In the genomic region with DNA sequence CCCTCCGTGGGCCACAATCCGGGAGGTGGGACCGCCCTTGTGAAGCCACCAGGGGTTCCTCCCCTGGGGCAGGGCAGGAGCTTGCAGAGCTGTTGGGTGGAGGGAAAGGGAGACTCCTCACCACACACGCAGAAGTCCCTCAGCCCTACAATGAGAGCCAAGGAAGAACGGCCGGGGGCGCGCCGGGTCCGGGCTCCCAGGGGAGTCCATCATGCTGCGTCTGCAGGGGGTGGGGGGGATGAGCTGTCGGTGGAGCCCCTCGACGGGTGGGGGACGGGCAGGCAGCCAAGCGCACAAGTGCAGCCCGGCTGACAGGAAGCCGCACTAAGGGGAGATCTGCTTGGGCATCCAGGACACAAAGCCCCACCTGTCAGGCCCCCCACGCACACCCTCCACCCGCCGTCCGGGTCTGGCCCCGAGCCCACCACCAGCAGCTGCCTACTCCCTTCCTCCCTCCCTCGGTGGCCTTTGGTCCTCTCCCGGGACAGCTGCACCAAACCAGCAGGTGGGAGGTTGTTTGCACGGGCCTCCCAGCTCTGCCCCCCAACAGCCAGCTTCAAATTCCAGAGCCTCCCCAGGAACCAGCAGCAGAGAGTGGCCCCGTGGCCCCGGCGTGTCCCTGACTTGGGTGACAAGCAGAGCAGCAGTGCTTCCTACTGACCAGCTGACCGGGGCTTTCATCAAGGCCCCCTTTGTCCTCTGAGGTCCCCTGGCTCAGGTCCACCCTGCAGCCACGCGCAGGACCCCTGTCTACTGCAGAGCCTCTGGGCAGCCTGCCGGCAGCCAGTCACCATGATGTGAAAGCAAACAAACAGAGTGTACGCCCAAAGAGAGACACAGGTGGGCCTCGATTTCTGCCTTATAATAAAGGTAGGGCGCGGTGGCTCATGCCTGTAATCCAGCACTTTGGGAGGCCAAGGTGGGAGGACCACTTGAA, we compare ENCODE assay signal across 9 cellular contexts. TPM values are rescaled to one million over a fixed set of nuclear protein-coding genes. Genes with fewer than 3 reads are reported as not detected.
A peak's percentile ranks its signal among the peaks of the same experiment; 100 is the strongest.
DNase-seq lines count a peak whose midpoint lies in the region; ATAC-seq and TF ChIP-seq lines count a peak whose summit lies in the region.
"Had no signal": no experiment of that assay in that cellular context is flagged by ENCODE, and none has a peak within 500 bp of the region (broad histone marks: within the 10 kb centered on the region; RNA-seq: fewer than 3 reads in every experiment).

No MANE protein-coding gene starts in this region.

- H3K4me3 ChIP-seq in BLaER1 treated with 17β-estradiol and CSF1 and Interleukin-3, amounts not matched to agents 10 nM and 100 nM = peak overlapping the region in 5 of 10 experiments; percentile 14 to 38 (median 19); a peak in 6 of 20 replicates
- H3K4me3 ChIP-seq in esophagus squamous epithelium = no peak overlapping the region

- H3K4me2 ChIP-seq in BLaER1 treated with 17β-estradiol and CSF1 and Interleukin-3, amounts not matched to agents 10 nM and 100 nM = peak overlapping the region; percentile 64 to 93 (median 90)

- H3K9me3 ChIP-seq in BLaER1 treated with 17β-estradiol and CSF1 and Interleukin-3, amounts not matched to agents 10 nM and 100 nM (replicated peaks in 1 of 11) = peaks cover 0 to 8% (median 0%) of the 10 kb centered on the region in 11 experiments; a peak in 2 of 22 replicates
- H3K9me3 ChIP-seq in esophagus squamous epithelium = no peaks in the 10 kb centered on the region

- intact Hi-C loops in esophagus squamous epithelium (cut with DNase I) = no loop called here

- WGBS in esophagus squamous epithelium, 2 donors = 44 to 50% methylated on average over 1 to 12 of the region's 37 CpGs

- H3K4me1 Mint-ChIP-seq in nephron = peaks cover 25% of the 10 kb centered on the region

- peak overlapping the region in 7 of 11 experiments; percentile 42 to 75 (median 73); a peak in 15 of 22 replicates for H3K27ac ChIP-seq in BLaER1 treated with 17β-estradiol and CSF1 and Interleukin-3, amounts not matched to agents 10 nM and 100 nM
- H3K27ac ChIP-seq in esophagus squamous epithelium = no peak overlapping the region

- ATAC-seq in GM21515 (IDR thresholded peaks at IDR 0.05; ENCODE audit: unreplicated experiment) = no peak

- no peaks in the 10 kb centered on the region for H3K36me3 Mint-ChIP-seq in nephron (ENCODE audit: low read depth)
- H3K36me3 Mint-ChIP-seq: IgD-negative memory B cell had no signal

- no peaks in the 10 kb centered on the region for H3K9me3 Mint-ChIP-seq in nephron

- H3K27me3 Mint-ChIP-seq in nephron (ENCODE audit: low read depth) = peaks cover 7% of the 10 kb centered on the region

- peak overlapping the region; percentile 44 to 78 (median 48) for H3K27ac Mint-ChIP-seq in nephron
- H3K27ac Mint-ChIP-seq: IgD-negative memory B cell had no signal

- H3K36me3 ChIP-seq in BLaER1 treated with 17β-estradiol and CSF1 and Interleukin-3, amounts not matched to agents 10 nM and 100 nM = 0 out of 22 replicates have a peak, but pooled peaks cover 0 to 3% (median 0%) of the 10 kb centered on the region in 11 experiments
- no peaks in the 10 kb centered on the region for H3K36me3 ChIP-seq in esophagus squamous epithelium

- TF ChIP-seq CTCF in nephron (IDR thresholded peaks at IDR 0.05; ENCODE audit: unreplicated experiment in 3 of 3) = no peak
- TF ChIP-seq CTCF in esophagus squamous epithelium (IDR thresholded peaks at IDR 0.05) = no peak

- peak; percentile 64 for DNase-seq in NCI-H1436 (lab: John Stamatoyannopoulos, UW)
- peak; percentile 7 for DNase-seq in cerebellar cortex (ENCODE audit: low spot score)
- no peak for DNase-seq in activated naive CD4-positive, alpha-beta T cell treated with anti-CD3 and anti-CD28 coated beads, Interleukin-2, amount 50 U/mL, for 16 hours
- no peak for DNase-seq in iPS-NIHi11 (ENCODE audit: low spot score)
- no peak for DNase-seq in esophagus squamous epithelium (lab: John Stamatoyannopoulos, UW)

- peaks cover 0 to 5% (median 0%) of the 10 kb centered on the region in 11 experiments; a peak in 2 of 22 replicates for H3K27me3 ChIP-seq in BLaER1 treated with 17β-estradiol and CSF1 and Interleukin-3, amounts not matched to agents 10 nM and 100 nM
- H3K27me3 ChIP-seq in esophagus squamous epithelium = peaks cover 0 to 4% (median 0%) of the 10 kb centered on the region in 4 donors

- H3K9ac ChIP-seq in BLaER1 treated with 17β-estradiol and CSF1 and Interleukin-3, amounts not matched to agents 10 nM and 100 nM = peak overlapping the region in 9 of 11 experiments; percentile 12 to 68 (median 30); a peak in 15 of 22 replicates

- TF ChIP-seq POLR2A in esophagus squamous epithelium (IDR thresholded peaks at IDR 0.05) = no peak

- H3K4me1 ChIP-seq in BLaER1 treated with 17β-estradiol and CSF1 and Interleukin-3, amounts not matched to agents 10 nM and 100 nM = peaks cover 28 to 53% (median 40%) of the 10 kb centered on the region in 10 experiments
- peaks cover 0 to 11% (median 4%) of the 10 kb centered on the region in 3 donors for H3K4me1 ChIP-seq in esophagus squamous epithelium

- H3K4me3 Mint-ChIP-seq in nephron = peak overlapping the region in 1 of 3 experiments; percentile 37

- peaks cover 0 to 11% (median 0%) of the 10 kb centered on the region in 11 experiments; a peak in 2 of 22 replicates for H4K20me1 ChIP-seq in BLaER1 treated with 17β-estradiol and CSF1 and Interleukin-3, amounts not matched to agents 10 nM and 100 nM

RNA-seq across cellular contexts. Expression of gene HIP1, which starts 50.3 kb away (rescaled TPM):
- 1 to 10 TPM; 3.2 to 9.5 (median 6.4) TPM for total RNA-seq in esophagus squamous epithelium

Comparison
In these comparisons a context has a peak if more than half of its experiments do, and no peak if none do; other contexts are left out.
1. H3K27ac ChIP-seq: peak in BLaER1 treated with 17β-estradiol and CSF1 and Interleukin-3, amounts not matched to agents 10 nM and 100 nM (7 of 11); none in esophagus squamous epithelium (0 of 4).
2. DNase-seq: peak in NCI-H1436 (single experiment) and cerebellar cortex (single experiment); none in activated naive CD4-positive, alpha-beta T cell treated with anti-CD3 and anti-CD28 coated beads, Interleukin-2, amount 50 U/mL, for 16 hours (single experiment), iPS-NIHi11 (single experiment) and esophagus squamous epithelium (single experiment).